ENCODE assay signal across 1 cellular context in the genomic region with DNA sequence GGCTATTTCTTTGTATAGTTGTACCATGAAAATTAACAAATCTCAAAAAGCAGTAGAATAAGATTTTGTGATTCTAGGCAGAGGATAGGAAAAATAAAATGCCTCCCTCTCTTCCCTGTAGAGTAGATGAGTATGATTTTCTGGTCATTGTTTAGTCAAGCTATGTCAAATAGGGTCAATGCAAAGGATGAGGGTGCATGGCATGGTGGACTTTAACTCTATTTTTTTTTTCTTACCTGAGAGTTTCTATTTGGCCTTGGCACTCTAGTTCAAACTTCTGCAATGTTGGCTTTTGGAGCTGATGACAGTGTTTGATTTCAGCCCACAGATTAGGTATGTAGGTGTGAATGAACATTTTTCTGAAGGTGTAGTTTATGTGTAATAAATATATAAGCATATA.
TF ChIP-seq lines count a peak whose summit lies in the region.

No MANE protein-coding gene starts in this region.

TF ChIP-seq in HepG2, 621 proteins besides CTCF, POLR2A, EP300 and RAD21 (continued from another document):
- TF ChIP-seq, protein P1, sequence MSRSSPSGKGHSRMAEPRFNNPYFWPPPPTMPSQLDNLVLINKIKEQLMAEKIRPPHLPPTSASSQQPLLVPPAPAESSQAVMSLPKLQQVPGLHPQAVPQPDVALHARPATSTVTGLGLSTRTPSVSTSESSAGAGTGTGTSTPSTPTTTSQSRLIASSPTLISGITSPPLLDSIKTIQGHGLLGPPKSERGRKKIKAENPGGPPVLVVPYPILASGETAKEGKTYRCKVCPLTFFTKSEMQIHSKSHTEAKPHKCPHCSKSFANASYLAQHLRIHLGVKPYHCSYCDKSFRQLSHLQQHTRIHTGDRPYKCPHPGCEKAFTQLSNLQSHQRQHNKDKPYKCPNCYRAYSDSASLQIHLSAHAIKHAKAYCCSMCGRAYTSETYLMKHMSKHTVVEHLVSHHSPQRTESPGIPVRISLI (CRISPR knock-in tag; IDR thresholded peaks at IDR 0.05; ENCODE audit: borderline replicate concordance) = peak; percentile 39; the same call in 1 of the 2 replicates
- TF ChIP-seq ZNF75D (CRISPR knock-in tag; IDR thresholded peaks at IDR 0.05; ENCODE audit: borderline replicate concordance) (no peak), FOXA3 (CRISPR knock-in tag; IDR thresholded peaks at IDR 0.05) (no peak)
